Comparison of ENCODE assay signal across 14 cellular contexts in genomic region chr1:32307313-32307712, GRCh38. TPM values are rescaled to one million over a fixed set of nuclear protein-coding genes. Genes with fewer than 3 reads are reported as not detected.
DNase-seq lines count a peak whose midpoint lies in the region; ATAC-seq and TF ChIP-seq lines count a peak whose summit lies in the region.
"Had no signal": no experiment of that assay in that cellular context is flagged by ENCODE, and none has a peak within 500 bp of the region (broad histone marks: within the 10 kb centered on the region; RNA-seq: fewer than 3 reads in every experiment).

No MANE protein-coding gene starts in this region.

- H3K27ac Mint-ChIP-seq in activated naive CD4-positive, alpha-beta T cell treated with anti-CD3 and anti-CD28 coated beads for 36 hours: peak overlapping the region; percentile 24
- H3K27ac Mint-ChIP-seq in T-cell: peak overlapping the region; percentile 25 to 71
- peak overlapping the region; percentile 34 for H3K27ac Mint-ChIP-seq in stimulated activated naive CD8-positive, alpha-beta T cell treated with anti-CD3 and anti-CD28 coated beads, Interleukin-15, Interleukin-2, amounts not matched to agents 100 ng/mL and 50 ng/mL, for 24 hours

- POLR2A ChIA-PET in T-cell (lab: Charles Lee): interaction anchor here in 1 of 2 donors (0.6 kb wide), 1 partner anchor 108 kb away, joined by 4 read pairs; no protein-coding TSS in a partner anchor

- no peaks in the 10 kb centered on the region for H3K9me3 Mint-ChIP-seq in activated naive CD4-positive, alpha-beta T cell treated with anti-CD3 and anti-CD28 coated beads for 36 hours
- H3K9me3 Mint-ChIP-seq in T-cell: no peaks in the 10 kb centered on the region
- H3K9me3 Mint-ChIP-seq in stimulated activated naive CD8-positive, alpha-beta T cell treated with anti-CD3 and anti-CD28 coated beads, Interleukin-15, Interleukin-2, amounts not matched to agents 100 ng/mL and 50 ng/mL, for 24 hours: peaks cover 5% of the 10 kb centered on the region

- no peak for ATAC-seq in T-cell (replicated peaks in 1 of 4)

- no peak for DNase-seq in activated naive CD4-positive, alpha-beta T cell treated with anti-CD3 and anti-CD28 coated beads for 36 hours
- DNase-seq in activated naive CD4-positive, alpha-beta T cell (lab: John Stamatoyannopoulos, UW): no peak
- DNase-seq in T-cell: no peak
- DNase-seq in erythroblast (lab: John Stamatoyannopoulos, UW): peak; percentile 41 to 52
- no peak for DNase-seq in NCI-H446 treated with DMSO at 0.1 percent for 48 hours (lab: John Stamatoyannopoulos, UW)
- no peak for DNase-seq in NCI-H2107 treated with DMSO at 0.1 percent for 48 hours (lab: John Stamatoyannopoulos, UW; ENCODE audit: unreplicated experiment)
- DNase-seq in stimulated activated CD8-positive, alpha-beta memory T cell treated with anti-CD3 and anti-CD28 coated beads, Interleukin-4, amount 100 ng/mL, for 48 hours: no peak
- DNase-seq: GDM1; mesendoderm; NCI-H2029; NK-92 treated with Interleukin-12 subunit alpha and Interleukin-12 subunit beta, amount 100 ng/mL, for 24 hours; posterior cingulate gyrus had no signal

- intact Hi-C loops in activated naive CD4-positive, alpha-beta T cell treated with anti-CD3 and anti-CD28 coated beads for 36 hours (cut with micrococcal nuclease): no loop called here

- no peak for TF ChIP-seq POLR2A in erythroblast (IDR thresholded peaks at IDR 0.05; ENCODE audit: low read length)

- H3K27me3 Mint-ChIP-seq in activated naive CD4-positive, alpha-beta T cell treated with anti-CD3 and anti-CD28 coated beads for 36 hours (ENCODE audit: low read depth): no peaks in the 10 kb centered on the region
- H3K27me3 Mint-ChIP-seq in T-cell: no peaks in the 10 kb centered on the region
- H3K27me3 Mint-ChIP-seq in stimulated activated naive CD8-positive, alpha-beta T cell treated with anti-CD3 and anti-CD28 coated beads, Interleukin-15, Interleukin-2, amounts not matched to agents 100 ng/mL and 50 ng/mL, for 24 hours: no peaks in the 10 kb centered on the region

- H3K4me3 Mint-ChIP-seq in activated naive CD4-positive, alpha-beta T cell treated with anti-CD3 and anti-CD28 coated beads for 36 hours: no peak overlapping the region
- H3K4me3 Mint-ChIP-seq in T-cell: peak overlapping the region in 1 of 3 donors; percentile 14
- H3K4me3 Mint-ChIP-seq in stimulated activated naive CD8-positive, alpha-beta T cell treated with anti-CD3 and anti-CD28 coated beads, Interleukin-15, Interleukin-2, amounts not matched to agents 100 ng/mL and 50 ng/mL, for 24 hours: no peak overlapping the region

- H3K4me1 Mint-ChIP-seq in activated naive CD4-positive, alpha-beta T cell treated with anti-CD3 and anti-CD28 coated beads for 36 hours (ENCODE audit: low read depth): peaks cover 62% of the 10 kb centered on the region
- peaks cover 67 to 71% (median 70%) of the 10 kb centered on the region in 3 donors for H3K4me1 Mint-ChIP-seq in T-cell
- peaks cover 66% of the 10 kb centered on the region for H3K4me1 Mint-ChIP-seq in stimulated activated naive CD8-positive, alpha-beta T cell treated with anti-CD3 and anti-CD28 coated beads, Interleukin-15, Interleukin-2, amounts not matched to agents 100 ng/mL and 50 ng/mL, for 24 hours (ENCODE audit: low read depth)

- CTCF ChIA-PET in activated naive CD4-positive, alpha-beta T cell treated with anti-CD3 and anti-CD28 coated beads for 36 hours (lab: Charles Lee): interaction anchor here (0.7 to 1.8 kb wide), 4 partner anchors 9 to 342 kb away, joined by 3 to 5 read pairs (median 4); no protein-coding TSS in a partner anchor
- CTCF ChIA-PET in T-cell (lab: Charles Lee): interaction anchor here (0.7 to 0.8 kb wide), 2 partner anchors 9 to 26 kb away, joined by 3 to 4 read pairs; no protein-coding TSS in a partner anchor

- peaks cover 39% of the 10 kb centered on the region for H3K36me3 Mint-ChIP-seq in activated naive CD4-positive, alpha-beta T cell treated with anti-CD3 and anti-CD28 coated beads for 36 hours (ENCODE audit: low read depth)
- H3K36me3 Mint-ChIP-seq in T-cell: peaks cover 40% of the 10 kb centered on the region
- peaks cover 56% of the 10 kb centered on the region for H3K36me3 Mint-ChIP-seq in stimulated activated naive CD8-positive, alpha-beta T cell treated with anti-CD3 and anti-CD28 coated beads, Interleukin-15, Interleukin-2, amounts not matched to agents 100 ng/mL and 50 ng/mL, for 24 hours (ENCODE audit: low read depth)

RNA-seq across cellular contexts. Expression of gene HDAC1, which starts 15.4 kb away (rescaled TPM):
- 100 to 1,000 TPM; 111 to 120 TPM for total RNA-seq in activated naive CD4-positive, alpha-beta T cell treated with anti-CD3 and anti-CD28 coated beads for 36 hours
- 100 to 1,000 TPM; 117 to 153 (median 142) TPM for total RNA-seq in T-cell

RNA-seq across cellular contexts. Expression of gene MARCKSL1, which starts 28.7 kb away (rescaled TPM):
- 10 to 100 TPM; 14.4 to 15.9 TPM for total RNA-seq in activated naive CD4-positive, alpha-beta T cell treated with anti-CD3 and anti-CD28 coated beads for 36 hours
- 10 to 100 TPM; 28.1 to 46.5 (median 41.4) TPM for total RNA-seq in T-cell

RNA-seq across cellular contexts. Expression of gene FAM229A, which starts 55.0 kb away (rescaled TPM):
- total RNA-seq in activated naive CD4-positive, alpha-beta T cell treated with anti-CD3 and anti-CD28 coated beads for 36 hours: 1 to 10 TPM; 2.1 to 3.4 TPM
- total RNA-seq in T-cell: 10 to 100 TPM; 27.0 to 43.0 (median 32.0) TPM

RNA-seq across cellular contexts. Expression of gene TSSK3, which starts 55.0 kb away (rescaled TPM):
- total RNA-seq in activated naive CD4-positive, alpha-beta T cell treated with anti-CD3 and anti-CD28 coated beads for 36 hours: 1 to 10 TPM in 1 of 2 experiments, under 1 TPM in 1; 0.84 to 1.9 TPM
- 1 to 10 TPM in 3 of 5 donors, under 1 TPM in 1, not detected in 1; 0.65 to 4.3 (median 2.3) TPM for total RNA-seq in T-cell

RNA-seq across cellular contexts. Expression of gene LCK, which starts 56.2 kb away (rescaled TPM):
- total RNA-seq in activated naive CD4-positive, alpha-beta T cell treated with anti-CD3 and anti-CD28 coated beads for 36 hours: 100 to 1,000 TPM; 156 to 164 TPM
- total RNA-seq in T-cell: 100 to 1,000 TPM; 341 to 489 (median 428) TPM
- total RNA-seq: endothelial cell of umbilical vein had no signal

Comparison
In these comparisons a context has a peak if more than half of its experiments do, and no peak if none do; other contexts are left out.
1. DNase-seq: peak in erythroblast (2 of 2); none in activated naive CD4-positive, alpha-beta T cell treated with anti-CD3 and anti-CD28 coated beads for 36 hours (single experiment), activated naive CD4-positive, alpha-beta T cell (0 of 4), T-cell (0 of 34), NCI-H446 treated with DMSO at 0.1 percent for 48 hours (single experiment), NCI-H2107 treated with DMSO at 0.1 percent for 48 hours (single experiment) and stimulated activated CD8-positive, alpha-beta memory T cell treated with anti-CD3 and anti-CD28 coated beads, Interleukin-4, amount 100 ng/mL, for 48 hours (single experiment).
2. RNA of gene FAM229A, which starts 55.0 kb away (total RNA-seq): 27.0 to 43.0 TPM in T-cell; 2.1 to 3.4 TPM in activated naive CD4-positive, alpha-beta T cell treated with anti-CD3 and anti-CD28 coated beads for 36 hours; every median in the first group is over 4 times any median in the second.
3. Peak in every context shown above with its lines, with median percentiles within 50 percentile points of each other: H3K27ac Mint-ChIP-seq.